In the genomic region with DNA sequence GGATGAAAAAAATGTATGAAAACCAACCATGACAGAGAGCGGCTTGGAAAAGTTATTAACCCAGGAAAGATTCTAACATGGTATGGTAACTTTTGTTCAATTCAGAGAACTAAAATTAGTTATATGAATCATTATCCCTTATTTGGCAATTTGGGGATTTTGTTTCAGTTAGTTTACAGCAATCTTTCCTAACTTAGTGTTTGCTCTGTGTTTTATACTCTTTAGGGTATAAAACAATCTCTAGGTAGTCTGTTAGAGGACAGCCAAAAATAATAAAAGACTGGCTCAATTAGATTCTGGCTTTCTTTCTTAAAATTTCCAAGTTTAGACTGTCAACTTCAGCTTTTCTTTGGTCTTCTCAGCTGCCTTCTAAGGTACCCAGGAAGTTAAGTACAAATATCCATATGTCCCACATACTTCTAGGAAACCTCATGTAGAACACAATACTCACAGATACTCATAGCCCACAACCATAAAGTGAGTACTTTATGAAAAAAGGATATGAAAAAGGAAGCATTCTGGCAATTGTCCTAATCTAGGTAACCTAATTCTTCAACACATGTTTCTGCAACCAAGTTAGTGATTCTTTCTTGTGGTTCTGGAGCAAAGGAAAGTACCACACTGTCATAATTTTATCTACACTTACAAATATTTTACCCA, we compare ENCODE assay signal across 10 cellular contexts.
DNase-seq lines count a peak whose midpoint lies in the region; ATAC-seq and TF ChIP-seq lines count a peak whose summit lies in the region.
"Had no signal": no experiment of that assay in that cellular context is flagged by ENCODE, and none has a peak within 500 bp of the region (broad histone marks: within the 10 kb centered on the region; RNA-seq: fewer than 3 reads in every experiment).

No MANE protein-coding gene starts in this region.

- CTCF ChIA-PET in Calu3 (lab: Charles Lee), result interaction anchor here (0.5 kb wide), 1 partner anchor 1594 kb away, joined by 3 read pairs; no protein-coding TSS in a partner anchor

- no peak overlapping the region for H3K9ac ChIP-seq in OCI-LY3 (ENCODE audit: low read length)
- H3K9ac ChIP-seq: KMS-11 had no signal

- no peak overlapping the region; the same call in 1 of the 2 replicates for H3K27ac ChIP-seq in OCI-LY3 (ENCODE audit: low read length)
- H3K27ac ChIP-seq: KMS-11 had no signal

- peak overlapping the region; percentile 87 for H3K27ac Mint-ChIP-seq in Calu3 (ENCODE audit: unreplicated experiment)
- peak overlapping the region; percentile 85 for H3K27ac Mint-ChIP-seq in glutamatergic neuron (ENCODE audit: unreplicated experiment)
- H3K27ac Mint-ChIP-seq: T-cell had no signal

- no peak overlapping the region for H2AFZ ChIP-seq in OCI-LY3 (ENCODE audit: low read depth, low read length)

- no peaks in the 10 kb centered on the region for H3K79me2 ChIP-seq in OCI-LY3 (ENCODE audit: low read length)

- TF ChIP-seq CTCF in Calu3 (IDR thresholded peaks at IDR 0.05; ENCODE audit: unreplicated experiment), result no peak
- no peak for TF ChIP-seq CTCF in OCI-LY3 (IDR thresholded peaks at IDR 0.05; ENCODE audit: low read depth, low read length)
- no peak for TF ChIP-seq CTCF in glutamatergic neuron (IDR thresholded peaks at IDR 0.05; ENCODE audit: partially characterized antibody, unreplicated experiment)

- H3K4me1 ChIP-seq in OCI-LY3 (ENCODE audit: low read length), result peaks cover 17% of the 10 kb centered on the region

- H3K36me3 ChIP-seq in OCI-LY3 (replicated peaks; ENCODE audit: low read depth, low read length), result no peaks in the 10 kb centered on the region

- H3K4me2 ChIP-seq in OCI-LY3 (ENCODE audit: low read length), result peak overlapping the region; percentile 15
- H3K4me2 ChIP-seq: KMS-11 had no signal

- H3K27me3 Mint-ChIP-seq in Calu3 (ENCODE audit: unreplicated experiment) (no peaks in the 10 kb centered on the region), glutamatergic neuron (ENCODE audit: unreplicated experiment) (peaks cover 5% of the 10 kb centered on the region)
- H3K27me3 Mint-ChIP-seq: T-cell had no signal

- DNase-seq in Calu3 (no peak), glutamatergic neuron (no peak), NCI-H2107 (lab: John Stamatoyannopoulos, UW) (no peak), HT-29 (ENCODE audit: low spot score) (no peak), T-helper 1 cell (no peak)
- DNase-seq in stimulated activated CD4-positive, alpha-beta T cell treated with anti-CD3 and anti-CD28 coated beads, Interleukin-2, amount 100 ng/mL, for 48 hours, result no peak
- DNase-seq: T-cell had no signal

- no peaks in the 10 kb centered on the region for H3K27me3 ChIP-seq in OCI-LY3 (ENCODE audit: low read depth, low read length)

- intact Hi-C loops in Calu3 (cut with micrococcal nuclease; ENCODE audit: unreplicated experiment), result no loop called here

- peaks cover 14% of the 10 kb centered on the region for H3K4me1 Mint-ChIP-seq in Calu3 (ENCODE audit: low read depth, unreplicated experiment)
- peaks cover 41% of the 10 kb centered on the region for H3K4me1 Mint-ChIP-seq in glutamatergic neuron (ENCODE audit: low read depth, unreplicated experiment)
- H3K4me1 Mint-ChIP-seq: T-cell had no signal

- H3K4me3 Mint-ChIP-seq in Calu3 (ENCODE audit: low read depth, unreplicated experiment), result no peak overlapping the region
- H3K4me3 Mint-ChIP-seq in glutamatergic neuron (ENCODE audit: unreplicated experiment), result peak overlapping the region; percentile 67
- H3K4me3 Mint-ChIP-seq: T-cell had no signal

- no peaks in the 10 kb centered on the region for H4K20me1 ChIP-seq in OCI-LY3 (ENCODE audit: insufficient read depth, low read length)

- BruUV-seq in Calu3 (replicated peaks; lab: Mats Ljungman, UMichigan), result no TSS peak

- H3K9me3 ChIP-seq in OCI-LY3 (ENCODE audit: insufficient read depth, low read length), result no peaks in the 10 kb centered on the region

- peak; percentile 35 for ATAC-seq in GM21576 (IDR thresholded peaks at IDR 0.05; ENCODE audit: unreplicated experiment)
- ATAC-seq: T-cell had no signal

- H3K36me3 Mint-ChIP-seq in Calu3 (ENCODE audit: insufficient read depth, unreplicated experiment), result peaks cover 4% of the 10 kb centered on the region
- H3K36me3 Mint-ChIP-seq in glutamatergic neuron (ENCODE audit: unreplicated experiment), result no peaks in the 10 kb centered on the region
- H3K36me3 Mint-ChIP-seq: T-cell had no signal

- H3K9me3 Mint-ChIP-seq in Calu3 (ENCODE audit: low read depth, unreplicated experiment) (no peaks in the 10 kb centered on the region), glutamatergic neuron (ENCODE audit: unreplicated experiment) (peaks cover 2% of the 10 kb centered on the region)

- H3K4me3 ChIP-seq in OCI-LY3 (ENCODE audit: low read length), result no peak overlapping the region
